9 cellular contexts compared by ENCODE assay signal in the genomic region with DNA sequence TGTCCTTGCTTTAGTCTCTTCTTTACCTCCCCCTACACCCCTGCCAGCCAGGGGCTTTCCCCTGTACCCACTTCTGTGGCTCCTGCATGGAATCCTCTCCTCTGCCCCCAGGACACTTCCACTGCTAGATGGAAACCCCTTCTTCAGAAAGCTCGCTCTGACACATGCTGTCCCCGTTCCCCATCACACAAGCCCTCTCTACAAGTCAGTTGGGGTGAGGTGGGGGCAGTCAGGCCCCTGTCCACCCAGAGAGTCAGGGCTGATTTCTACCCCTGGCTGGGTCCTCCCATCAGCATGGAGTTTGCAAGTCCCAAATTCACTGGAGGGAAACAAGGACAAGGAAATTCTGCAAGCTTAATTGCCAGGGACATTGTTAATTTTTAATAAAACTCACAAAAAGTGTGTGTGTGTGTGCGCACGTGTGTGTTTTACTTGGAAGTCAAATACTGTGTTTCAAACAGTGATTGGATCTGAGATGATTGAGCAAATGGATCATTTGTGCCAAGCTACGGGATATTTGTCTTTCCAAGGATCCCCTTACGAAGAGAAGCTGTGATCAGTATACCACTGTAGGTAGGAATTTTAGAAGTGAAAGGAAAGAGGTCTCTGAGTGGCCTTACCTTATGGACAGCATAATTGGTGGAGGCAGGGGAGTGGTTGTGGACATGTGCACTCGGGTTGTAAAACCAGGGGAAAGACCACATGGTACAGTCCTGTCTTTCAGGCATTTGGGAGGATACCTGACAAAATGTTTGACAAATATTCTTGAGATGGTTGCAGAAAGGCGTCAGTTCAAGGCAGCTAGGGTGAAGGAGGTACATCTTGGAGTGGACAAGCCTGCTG. TPM values are rescaled to one million over a fixed set of nuclear protein-coding genes. Genes with fewer than 3 reads are reported as not detected.
A peak's percentile ranks its signal among the peaks of the same experiment; 100 is the strongest.
DNase-seq lines count a peak whose midpoint lies in the region; ATAC-seq and TF ChIP-seq lines count a peak whose summit lies in the region.
"Had no signal": no experiment of that assay in that cellular context is flagged by ENCODE, and none has a peak within 500 bp of the region (broad histone marks: within the 10 kb centered on the region; RNA-seq: fewer than 3 reads in every experiment).

No MANE protein-coding gene starts in this region.

- H3K9me3 ChIP-seq in adipocyte (ENCODE audit: control insufficient read depth, low read length) (peaks cover 7% of the 10 kb centered on the region), sigmoid colon (no peaks in the 10 kb centered on the region)

- H3K27ac ChIP-seq in sigmoid colon = peak overlapping the region; percentile 98 to 100 (median 100)

- intact Hi-C loops in sigmoid colon (cut with DNase I) = loop anchor here (1.0 to 2.0 kb wide), 2 partner anchors 66 to 89 kb away; no protein-coding TSS in a partner anchor

- no peak for TF ChIP-seq POLR2A in sigmoid colon (IDR thresholded peaks at IDR 0.05)

- H3K36me3 ChIP-seq in adipocyte (ENCODE audit: control insufficient read depth, insufficient read depth, low read length, severe bottlenecking) (peaks cover 15% of the 10 kb centered on the region), sigmoid colon (peaks cover 4 to 8% (median 7%) of the 10 kb centered on the region in 4 donors)

- no peaks in the 10 kb centered on the region for H3K27me3 ChIP-seq in adipocyte (replicated peaks; ENCODE audit: control insufficient read depth, insufficient read depth, low read length)
- no peaks in the 10 kb centered on the region for H3K27me3 ChIP-seq in sigmoid colon

- peak overlapping the region; percentile 99 for H3K9ac ChIP-seq in adipocyte (ENCODE audit: low read length)

- DNase-seq in HFF-Myc (ENCODE audit: extremely low read depth, low read depth) = no peak
- DNase-seq in adipocyte (ENCODE audit: low read depth) = no peak
- DNase-seq in islet precursor cell = peak; percentile 59
- peak; percentile 65 for DNase-seq in sigmoid colon
- no peak for DNase-seq in anterior cingulate cortex (lab: John Stamatoyannopoulos, UW)
- no peak for DNase-seq in COLO829 (ENCODE audit: low spot score)
- no peak for DNase-seq in SHP77 treated with DMSO at 0.1 percent for 48 hours (lab: John Stamatoyannopoulos, UW)
- DNase-seq: activated naive CD4-positive, alpha-beta T cell had no signal

- no peak for TF ChIP-seq CTCF in HFF-Myc (IDR thresholded peaks at IDR 0.05; ENCODE audit: low read depth, low read length, missing control alignments)
- no peak for TF ChIP-seq CTCF in sigmoid colon (IDR thresholded peaks at IDR 0.05)

- TF ChIP-seq EP300 in sigmoid colon (IDR thresholded peaks at IDR 0.05) = no peak

- H3K4me3 ChIP-seq in HFF-Myc (replicated peaks; ENCODE audit: low read depth, low read length) = peak overlapping the region; percentile 95
- no peak overlapping the region for H3K4me3 ChIP-seq in adipocyte (ENCODE audit: low read length)
- no peak overlapping the region for H3K4me3 ChIP-seq in sigmoid colon

- WGBS in sigmoid colon, 2 donors = 45 to 79% methylated on average over 8 of the region's 8 CpGs

- ATAC-seq in GM18861 (IDR thresholded peaks at IDR 0.05; ENCODE audit: unreplicated experiment) = no peak

- H3K4me1 ChIP-seq in adipocyte (ENCODE audit: control insufficient read depth, insufficient read depth, low read length) (peaks cover 16% of the 10 kb centered on the region), sigmoid colon (peaks cover 0 to 39% (median 34%) of the 10 kb centered on the region in 4 donors)

RNA-seq across cellular contexts. Expression of a gene that starts 1.5 kb away (rescaled TPM):
- total RNA-seq in sigmoid colon = 100 to 1,000 TPM in 1 of 4 donors, 10 to 100 TPM in 3; 43.5 to 112 (median 47.6) TPM
- 10 to 100 TPM in 1 of 3 donors, 1 to 10 TPM in 2; 1.6 to 13.8 (median 9.9) TPM for polyA plus RNA-seq in sigmoid colon

Comparison
In these comparisons a context has a peak if more than half of its experiments do, and no peak if none do; other contexts are left out.
1. DNase-seq: peak in islet precursor cell (single experiment) and sigmoid colon (single experiment); none in HFF-Myc (single experiment), adipocyte (single experiment), anterior cingulate cortex (0 of 58), COLO829 (single experiment) and SHP77 treated with DMSO at 0.1 percent for 48 hours (single experiment).